Comparison of ENCODE assay signal across 1 cellular context in genomic region chr14:23578560-23579310, GRCh38.
TF ChIP-seq lines count a peak whose summit lies in the region.

Gene JPH4 (minus strand): TSS chr14:23578790. CDS start chr14:23577453, 1,337 bp downstream.

TF ChIP-seq in GM23338, 12 proteins besides CTCF, POLR2A, EP300 and RAD21 (continued from another document):
- TF ChIP-seq ZNF462 (CRISPR knock-in tag; IDR thresholded peaks at IDR 0.05) (no peak), ZNF331 (CRISPR knock-in tag; IDR thresholded peaks at IDR 0.05; ENCODE audit: low read depth) (no peak), JUNB (IDR thresholded peaks at IDR 0.05; ENCODE audit: unreplicated experiment) (no peak), POLR2AphosphoS5 (IDR thresholded peaks at IDR 0.05; ENCODE audit: low read depth) (no peak), CREB1 (CRISPR knock-in tag; IDR thresholded peaks at IDR 0.05; ENCODE audit: low read depth) (no peak)
